In genomic region chr1:36203554-36204346, GRCh38 we compare ENCODE assay signal across 8 cellular contexts. TPM values are rescaled to one million over a fixed set of nuclear protein-coding genes. Genes with fewer than 3 reads are reported as not detected.
DNase-seq lines count a peak whose midpoint lies in the region; ATAC-seq and TF ChIP-seq lines count a peak whose summit lies in the region.

No MANE protein-coding gene starts in this region.

- no peak for ATAC-seq in activated CD4-positive, alpha-beta T cell treated with anti-CD3 and anti-CD28 coated beads for 36 hours
- ATAC-seq in GM18868 (IDR thresholded peaks at IDR 0.05; ENCODE audit: unreplicated experiment) (no peak), GM19395 (IDR thresholded peaks at IDR 0.05; ENCODE audit: unreplicated experiment) (no peak)

- H3K36me3 Mint-ChIP-seq in activated CD4-positive, alpha-beta T cell treated with anti-CD3 and anti-CD28 coated beads for 36 hours (ENCODE audit: low read depth), result no peaks in the 10 kb centered on the region
- no peaks in the 10 kb centered on the region for H3K36me3 Mint-ChIP-seq in mesothelial cell of epicardium

- POLR2A ChIA-PET in activated CD4-positive, alpha-beta T cell treated with anti-CD3 and anti-CD28 coated beads for 36 hours (lab: Charles Lee), result no interaction called here

- H3K4me1 Mint-ChIP-seq in activated CD4-positive, alpha-beta T cell treated with anti-CD3 and anti-CD28 coated beads for 36 hours, result peaks cover 13% of the 10 kb centered on the region
- peaks cover 11% of the 10 kb centered on the region for H3K4me1 Mint-ChIP-seq in mesothelial cell of epicardium

- intact Hi-C loops in activated CD4-positive, alpha-beta T cell treated with anti-CD3 and anti-CD28 coated beads for 36 hours (cut with DNase I, micrococcal nuclease), result no loop called here

- H3K9me3 Mint-ChIP-seq in activated CD4-positive, alpha-beta T cell treated with anti-CD3 and anti-CD28 coated beads for 36 hours (ENCODE audit: low read depth), result no peaks in the 10 kb centered on the region
- no peaks in the 10 kb centered on the region for H3K9me3 Mint-ChIP-seq in mesothelial cell of epicardium

- H3K4me1 ChIP-seq in ectodermal cell (ENCODE audit: control insufficient read depth, insufficient read depth, low read length), result peaks cover 8% of the 10 kb centered on the region

- TF ChIP-seq CTCF in mesothelial cell of epicardium (IDR thresholded peaks at IDR 0.05; ENCODE audit: unreplicated experiment), result no peak

- no peak overlapping the region for H3K4me3 ChIP-seq in ectodermal cell (ENCODE audit: insufficient read depth, low read depth, low read length)

- CTCF ChIA-PET in activated CD4-positive, alpha-beta T cell treated with anti-CD3 and anti-CD28 coated beads for 36 hours (lab: Charles Lee), result interaction anchor here (1.5 kb wide), 1 partner anchor 79 kb away, joined by 3 read pairs; no protein-coding TSS in a partner anchor

- H3K9me3 ChIP-seq in ectodermal cell (ENCODE audit: control insufficient read depth, low read length), result no peaks in the 10 kb centered on the region

- no peaks in the 10 kb centered on the region for H3K27me3 ChIP-seq in ectodermal cell (ENCODE audit: control insufficient read depth, insufficient read depth, low read length, poor library complexity, severe bottlenecking)

- 49 to 56% methylated on average over 8 to 10 of the region's 10 CpGs for WGBS in ectodermal cell, 2 experiments

- peaks cover 8% of the 10 kb centered on the region for H3K27me3 Mint-ChIP-seq in activated CD4-positive, alpha-beta T cell treated with anti-CD3 and anti-CD28 coated beads for 36 hours
- H3K27me3 Mint-ChIP-seq in mesothelial cell of epicardium (ENCODE audit: low read depth), result no peaks in the 10 kb centered on the region

- peak overlapping the region; percentile 58 for H3K27ac ChIP-seq in ectodermal cell (ENCODE audit: insufficient read depth, low read depth, low read length, poor library complexity, severe bottlenecking)

- peak overlapping the region; percentile 12 for H3K27ac Mint-ChIP-seq in activated CD4-positive, alpha-beta T cell treated with anti-CD3 and anti-CD28 coated beads for 36 hours
- peak overlapping the region; percentile 53 for H3K27ac Mint-ChIP-seq in mesothelial cell of epicardium

- H3K4me3 Mint-ChIP-seq in activated CD4-positive, alpha-beta T cell treated with anti-CD3 and anti-CD28 coated beads for 36 hours, result no peak overlapping the region
- no peak overlapping the region for H3K4me3 Mint-ChIP-seq in mesothelial cell of epicardium

- no peak for DNase-seq in activated CD4-positive, alpha-beta T cell treated with anti-CD3 and anti-CD28 coated beads for 36 hours
- no peak for DNase-seq in activated CD4-positive, alpha-beta T cell treated with anti-CD3 and anti-CD28 coated beads, Interleukin-2, amount 50 U/mL, for 1 hour
- DNase-seq in mesothelial cell of epicardium (ENCODE audit: low spot score in 2 of 2, unreplicated experiment in 2 of 2) (no peak), ecto neural progenitor cell (ENCODE audit: low spot score) (no peak), ureter (ENCODE audit: low spot score) (no peak)

- no peaks in the 10 kb centered on the region for H3K36me3 ChIP-seq in ectodermal cell (ENCODE audit: control insufficient read depth, insufficient read depth, low read length)

RNA-seq across cellular contexts. Expression of gene THRAP3, which starts 20.5 kb away (rescaled TPM):
- total RNA-seq in activated CD4-positive, alpha-beta T cell treated with anti-CD3 and anti-CD28 coated beads for 36 hours, result 100 to 1,000 TPM; 149 to 182 TPM
- polyA plus RNA-seq in ectodermal cell (2013, experiment 1 of 4), result 161 TPM
- 180 TPM for polyA plus RNA-seq in ectodermal cell (2013, experiment 2 of 4)
- polyA plus RNA-seq in ectodermal cell (2013, experiment 3 of 4), result 93.9 TPM
- 101 TPM for polyA plus RNA-seq in ectodermal cell (2013, experiment 4 of 4)
- total RNA-seq in mesothelial cell of epicardium (117 to 121 TPM (median 119 TPM) in 3 replicates), ureter (129 TPM)

RNA-seq across cellular contexts. Expression of gene MAP7D1, which starts 47.8 kb away (rescaled TPM):
- 100 to 1,000 TPM; 122 to 133 TPM for total RNA-seq in activated CD4-positive, alpha-beta T cell treated with anti-CD3 and anti-CD28 coated beads for 36 hours
- polyA plus RNA-seq in ectodermal cell (2013, experiment 1 of 4), result 131 TPM
- 138 TPM for polyA plus RNA-seq in ectodermal cell (2013, experiment 2 of 4)
- polyA plus RNA-seq in ectodermal cell (2013, experiment 3 of 4), result 98.5 TPM
- polyA plus RNA-seq in ectodermal cell (2013, experiment 4 of 4), result 108 TPM
- total RNA-seq in mesothelial cell of epicardium (97.8 to 103 TPM (median 101 TPM) in 3 replicates), ureter (68.3 TPM)

RNA-seq across cellular contexts. Expression of gene TRAPPC3, which starts 54.5 kb away (rescaled TPM):
- total RNA-seq in activated CD4-positive, alpha-beta T cell treated with anti-CD3 and anti-CD28 coated beads for 36 hours, result 10 to 100 TPM; 43.8 to 53.8 TPM
- 63.7 TPM for polyA plus RNA-seq in ectodermal cell (2013, experiment 1 of 4)
- 64.2 TPM for polyA plus RNA-seq in ectodermal cell (2013, experiment 2 of 4)
- polyA plus RNA-seq in ectodermal cell (2013, experiment 3 of 4), result 59.8 TPM
- 68.0 TPM for polyA plus RNA-seq in ectodermal cell (2013, experiment 4 of 4)
- total RNA-seq in mesothelial cell of epicardium (64.8 to 68.5 TPM (median 68.5 TPM) in 3 replicates), ureter (55.0 TPM)
